In the genomic region with DNA sequence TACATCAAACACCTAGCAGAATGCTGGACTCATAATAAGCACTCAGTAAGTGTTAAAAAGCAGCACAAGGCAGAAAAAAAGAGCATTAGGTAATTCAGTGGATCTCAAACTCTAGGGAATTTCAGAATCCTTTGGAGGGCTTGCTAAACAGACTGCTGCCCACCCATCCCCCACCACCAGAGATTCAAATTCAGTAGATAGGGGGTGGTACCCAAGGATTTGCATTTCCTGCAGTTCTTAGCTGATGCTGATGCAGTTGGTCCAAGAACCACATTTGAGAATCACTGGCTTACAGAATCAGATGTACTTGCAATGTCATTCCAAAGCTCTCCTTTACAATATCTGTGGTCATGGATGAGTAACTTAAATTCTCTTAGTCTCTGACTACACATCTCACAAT, we compare ENCODE assay signal across 1 cellular context.
TF ChIP-seq lines count a peak whose summit lies in the region.

No MANE protein-coding gene starts in this region.

TF ChIP-seq in GM23338, 12 proteins besides CTCF, POLR2A, EP300 and RAD21 (continued from another document):
- TF ChIP-seq, protein P1, sequence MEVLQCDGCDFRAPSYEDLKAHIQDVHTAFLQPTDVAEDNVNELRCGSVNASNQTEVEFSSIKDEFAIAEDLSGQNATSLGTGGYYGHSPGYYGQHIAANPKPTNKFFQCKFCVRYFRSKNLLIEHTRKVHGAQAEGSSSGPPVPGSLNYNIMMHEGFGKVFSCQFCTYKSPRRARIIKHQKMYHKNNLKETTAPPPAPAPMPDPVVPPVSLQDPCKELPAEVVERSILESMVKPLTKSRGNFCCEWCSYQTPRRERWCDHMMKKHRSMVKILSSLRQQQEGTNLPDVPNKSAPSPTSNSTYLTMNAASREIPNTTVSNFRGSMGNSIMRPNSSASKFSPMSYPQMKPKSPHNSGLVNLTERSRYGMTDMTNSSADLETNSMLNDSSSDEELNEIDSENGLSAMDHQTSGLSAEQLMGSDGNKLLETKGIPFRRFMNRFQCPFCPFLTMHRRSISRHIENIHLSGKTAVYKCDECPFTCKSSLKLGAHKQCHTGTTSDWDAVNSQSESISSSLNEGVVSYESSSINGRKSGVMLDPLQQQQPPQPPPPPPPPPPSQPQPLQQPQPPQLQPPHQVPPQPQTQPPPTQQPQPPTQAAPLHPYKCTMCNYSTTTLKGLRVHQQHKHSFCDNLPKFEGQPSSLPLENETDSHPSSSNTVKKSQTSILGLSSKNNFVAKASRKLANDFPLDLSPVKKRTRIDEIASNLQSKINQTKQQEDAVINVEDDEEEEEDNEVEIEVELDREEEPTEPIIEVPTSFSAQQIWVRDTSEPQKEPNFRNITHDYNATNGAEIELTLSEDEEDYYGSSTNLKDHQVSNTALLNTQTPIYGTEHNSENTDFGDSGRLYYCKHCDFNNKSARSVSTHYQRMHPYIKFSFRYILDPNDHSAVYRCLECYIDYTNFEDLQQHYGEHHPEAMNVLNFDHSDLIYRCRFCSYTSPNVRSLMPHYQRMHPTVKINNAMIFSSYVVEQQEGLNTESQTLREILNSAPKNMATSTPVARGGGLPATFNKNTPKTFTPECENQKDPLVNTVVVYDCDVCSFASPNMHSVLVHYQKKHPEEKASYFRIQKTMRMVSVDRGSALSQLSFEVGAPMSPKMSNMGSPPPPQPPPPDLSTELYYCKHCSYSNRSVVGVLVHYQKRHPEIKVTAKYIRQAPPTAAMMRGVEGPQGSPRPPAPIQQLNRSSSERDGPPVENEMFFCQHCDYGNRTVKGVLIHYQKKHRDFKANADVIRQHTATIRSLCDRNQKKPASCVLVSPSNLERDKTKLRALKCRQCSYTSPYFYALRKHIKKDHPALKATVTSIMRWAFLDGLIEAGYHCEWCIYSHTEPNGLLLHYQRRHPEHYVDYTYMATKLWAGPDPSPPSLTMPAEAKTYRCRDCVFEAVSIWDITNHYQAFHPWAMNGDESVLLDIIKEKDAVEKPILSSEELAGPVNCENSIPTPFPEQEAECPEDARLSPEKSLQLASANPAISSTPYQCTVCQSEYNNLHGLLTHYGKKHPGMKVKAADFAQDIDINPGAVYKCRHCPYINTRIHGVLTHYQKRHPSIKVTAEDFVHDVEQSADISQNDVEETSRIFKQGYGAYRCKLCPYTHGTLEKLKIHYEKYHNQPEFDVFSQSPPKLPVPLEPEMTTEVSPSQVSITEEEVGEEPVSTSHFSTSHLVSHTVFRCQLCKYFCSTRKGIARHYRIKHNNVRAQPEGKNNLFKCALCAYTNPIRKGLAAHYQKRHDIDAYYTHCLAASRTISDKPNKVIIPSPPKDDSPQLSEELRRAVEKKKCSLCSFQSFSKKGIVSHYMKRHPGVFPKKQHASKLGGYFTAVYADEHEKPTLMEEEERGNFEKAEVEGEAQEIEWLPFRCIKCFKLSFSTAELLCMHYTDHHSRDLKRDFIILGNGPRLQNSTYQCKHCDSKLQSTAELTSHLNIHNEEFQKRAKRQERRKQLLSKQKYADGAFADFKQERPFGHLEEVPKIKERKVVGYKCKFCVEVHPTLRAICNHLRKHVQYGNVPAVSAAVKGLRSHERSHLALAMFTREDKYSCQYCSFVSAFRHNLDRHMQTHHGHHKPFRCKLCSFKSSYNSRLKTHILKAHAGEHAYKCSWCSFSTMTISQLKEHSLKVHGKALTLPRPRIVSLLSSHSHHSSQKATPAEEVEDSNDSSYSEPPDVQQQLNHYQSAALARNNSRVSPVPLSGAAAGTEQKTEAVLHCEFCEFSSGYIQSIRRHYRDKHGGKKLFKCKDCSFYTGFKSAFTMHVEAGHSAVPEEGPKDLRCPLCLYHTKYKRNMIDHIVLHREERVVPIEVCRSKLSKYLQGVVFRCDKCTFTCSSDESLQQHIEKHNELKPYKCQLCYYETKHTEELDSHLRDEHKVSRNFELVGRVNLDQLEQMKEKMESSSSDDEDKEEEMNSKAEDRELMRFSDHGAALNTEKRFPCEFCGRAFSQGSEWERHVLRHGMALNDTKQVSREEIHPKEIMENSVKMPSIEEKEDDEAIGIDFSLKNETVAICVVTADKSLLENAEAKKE (CRISPR knock-in tag; IDR thresholded peaks at IDR 0.05) = no peak
- TF ChIP-seq STAT1 (IDR thresholded peaks at IDR 0.05; ENCODE audit: unreplicated experiment) = no peak
- TF ChIP-seq CREB1 (CRISPR knock-in tag; IDR thresholded peaks at IDR 0.05; ENCODE audit: low read depth) = no peak
- TF ChIP-seq, protein P2, sequence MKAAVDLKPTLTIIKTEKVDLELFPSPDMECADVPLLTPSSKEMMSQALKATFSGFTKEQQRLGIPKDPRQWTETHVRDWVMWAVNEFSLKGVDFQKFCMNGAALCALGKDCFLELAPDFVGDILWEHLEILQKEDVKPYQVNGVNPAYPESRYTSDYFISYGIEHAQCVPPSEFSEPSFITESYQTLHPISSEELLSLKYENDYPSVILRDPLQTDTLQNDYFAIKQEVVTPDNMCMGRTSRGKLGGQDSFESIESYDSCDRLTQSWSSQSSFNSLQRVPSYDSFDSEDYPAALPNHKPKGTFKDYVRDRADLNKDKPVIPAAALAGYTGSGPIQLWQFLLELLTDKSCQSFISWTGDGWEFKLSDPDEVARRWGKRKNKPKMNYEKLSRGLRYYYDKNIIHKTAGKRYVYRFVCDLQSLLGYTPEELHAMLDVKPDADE (IDR thresholded peaks at IDR 0.05) = no peak
- TF ChIP-seq EZH2 (IDR thresholded peaks at IDR 0.05; ENCODE audit: low read depth, unreplicated experiment) = no peak
- TF ChIP-seq EZH2phosphoT487 (IDR thresholded peaks at IDR 0.05; ENCODE audit: unreplicated experiment) = no peak
